ENCODE assay signal across 10 cellular contexts in the genomic region with DNA sequence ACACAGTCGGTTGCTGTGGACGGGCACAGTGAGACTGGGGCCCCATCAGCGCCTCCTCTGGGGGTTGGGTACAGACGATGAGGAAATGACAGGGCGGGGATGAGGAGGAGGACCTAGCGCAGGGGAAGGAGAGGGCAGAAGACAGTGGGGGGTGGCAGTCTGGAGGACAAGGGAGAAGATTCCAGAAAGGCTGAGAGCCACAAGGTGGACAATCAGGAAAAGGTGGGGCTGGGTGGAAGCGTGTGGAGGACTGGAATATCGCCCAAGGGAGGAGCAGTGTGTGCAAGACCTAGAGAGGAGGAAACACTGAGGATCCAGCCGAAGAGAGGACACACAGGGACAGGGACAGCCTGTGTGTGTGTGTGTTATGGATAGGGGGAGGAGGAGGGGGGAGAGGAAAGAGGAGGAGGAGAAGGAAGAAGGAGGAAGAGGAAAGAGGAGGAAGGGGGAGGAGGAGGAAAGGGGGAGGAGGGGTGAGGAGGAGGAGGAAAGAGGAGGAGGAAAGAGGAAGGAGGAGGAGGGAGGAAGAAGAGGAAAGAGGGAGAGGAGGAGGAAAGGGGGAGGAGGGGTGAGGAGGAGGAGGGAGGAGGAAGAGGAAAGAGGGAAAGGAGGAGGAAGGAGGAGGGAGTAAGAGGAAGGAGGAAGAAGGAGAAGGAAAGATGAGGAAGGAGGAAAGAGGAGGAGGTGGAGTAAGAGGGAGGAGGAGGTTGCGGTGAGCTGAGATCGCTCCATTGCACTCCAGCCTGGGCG. TPM values are rescaled to one million over a fixed set of nuclear protein-coding genes. Genes with fewer than 3 reads are reported as not detected.
DNase-seq lines count a peak whose midpoint lies in the region; ATAC-seq, FAIRE-seq and TF ChIP-seq lines count a peak whose summit lies in the region.
"Had no signal": no experiment of that assay in that cellular context is flagged by ENCODE, and none has a peak within 500 bp of the region (broad histone marks: within the 10 kb centered on the region; RNA-seq: fewer than 3 reads in every experiment).

No MANE protein-coding gene starts in this region.

- H3K9me3 Mint-ChIP-seq in type B pancreatic cell (no peaks in the 10 kb centered on the region), endothelial cell (ENCODE audit: unreplicated experiment) (peaks cover 44% of the 10 kb centered on the region)

- TF ChIP-seq POLR2A in GM12892 (IDR thresholded peaks at IDR 0.05; ENCODE audit: low read depth, low read length): no peak

- H3K27ac ChIP-seq in cardiac muscle cell (peak overlapping the region; percentile 81), heart right ventricle (no peak overlapping the region)
- H3K27ac ChIP-seq: esophagus muscularis mucosa had no signal

- intact Hi-C loops in heart right ventricle (cut with DNase I): no loop called here

- FAIRE-seq in GM12892 (lab: Jason Lieb, UNC): no peak

- peak in 1 of 2 donors; percentile 38 for DNase-seq in cardiac muscle cell (ENCODE audit: low read depth in 1 of 2, low spot score in 1 of 2)
- DNase-seq in heart right ventricle: no peak
- DNase-seq in activated T-cell treated with anti-CD3 and anti-CD28 coated beads for 48 hours (ENCODE audit: low read depth): peak; percentile 27
- peak; percentile 60 for DNase-seq in medulla oblongata (ENCODE audit: extremely low spot score)
- no peak for DNase-seq in type B pancreatic cell (ENCODE audit: extremely low spot score, unreplicated experiment)
- DNase-seq in endothelial cell (ENCODE audit: low spot score): no peak
- DNase-seq in GM12892 (ENCODE audit: insufficient read length): no peak
- DNase-seq: NCI-H510A had no signal

- H3K27ac Mint-ChIP-seq in type B pancreatic cell (peak overlapping the region; percentile 8), endothelial cell (ENCODE audit: unreplicated experiment) (no peak overlapping the region)

- H3K4me1 Mint-ChIP-seq in type B pancreatic cell (ENCODE audit: unreplicated experiment) (peaks cover 17% of the 10 kb centered on the region), endothelial cell (ENCODE audit: unreplicated experiment) (no peaks in the 10 kb centered on the region)

- H3K4me1 ChIP-seq in cardiac muscle cell (ENCODE audit: low read depth) (peaks cover 10% of the 10 kb centered on the region), heart right ventricle (peaks cover 0 to 15% (median 0%) of the 10 kb centered on the region in 9 donors)

- peaks cover 74% of the 10 kb centered on the region for H3K27me3 Mint-ChIP-seq in type B pancreatic cell
- peaks cover 28% of the 10 kb centered on the region for H3K27me3 Mint-ChIP-seq in endothelial cell (ENCODE audit: unreplicated experiment)

- peaks cover 6% of the 10 kb centered on the region for H3K36me3 Mint-ChIP-seq in type B pancreatic cell
- H3K36me3 Mint-ChIP-seq in endothelial cell (ENCODE audit: low read depth, unreplicated experiment): peaks cover 34% of the 10 kb centered on the region

- H3K9me3 ChIP-seq in cardiac muscle cell (ENCODE audit: low read depth) (no peaks in the 10 kb centered on the region), heart right ventricle (peaks cover 0 to 9% (median 0%) of the 10 kb centered on the region in 11 donors)
- H3K9me3 ChIP-seq: esophagus muscularis mucosa had no signal

- H3K4me3 Mint-ChIP-seq in type B pancreatic cell: no peak overlapping the region
- H3K4me3 Mint-ChIP-seq in endothelial cell (ENCODE audit: unreplicated experiment): no peak overlapping the region

- WGBS in heart right ventricle, 2 donors: 12 to 18% methylated on average over 9 of the region's 12 CpGs

- ATAC-seq in heart right ventricle (no peak), HG03196 (IDR thresholded peaks at IDR 0.05; ENCODE audit: unreplicated experiment) (no peak)

- H3K36me3 ChIP-seq in cardiac muscle cell (peaks cover 27% of the 10 kb centered on the region), heart right ventricle (peaks cover 0 to 6% (median 0%) of the 10 kb centered on the region in 9 donors)

- peak overlapping the region; percentile 18 for H3K4me3 ChIP-seq in cardiac muscle cell
- no peak overlapping the region for H3K4me3 ChIP-seq in heart right ventricle
- H3K4me3 ChIP-seq: esophagus muscularis mucosa had no signal

- TF ChIP-seq CTCF in cardiac muscle cell (IDR thresholded peaks at IDR 0.05; ENCODE audit: low read depth, low read length) (no peak), heart right ventricle (IDR thresholded peaks at IDR 0.05) (no peak), type B pancreatic cell (conservative IDR thresholded peaks at IDR 0.05) (no peak), endothelial cell (IDR thresholded peaks at IDR 0.05; ENCODE audit: unreplicated experiment) (no peak)

- no peaks in the 10 kb centered on the region for H3K27me3 ChIP-seq in cardiac muscle cell
- H3K27me3 ChIP-seq in heart right ventricle: peaks cover 0 to 3% (median 0%) of the 10 kb centered on the region in 7 donors

RNA-seq across cellular contexts. Expression of a gene that starts 15.8 kb away (rescaled TPM):
- total RNA-seq in cardiac muscle cell (7.7 and 9.4 TPM in 2 replicates), heart right ventricle (1 to 10 TPM; 1.2 to 4.3 (median 2.0) TPM), type B pancreatic cell (ENCODE audit: low replicate concordance) (1.9 and 5.2 TPM in 2 replicates), endothelial cell (ENCODE audit: unreplicated experiment) (not detected)
- polyA plus RNA-seq in cardiac muscle cell (4.8 and 9.3 TPM in 2 replicates), heart right ventricle (1 to 10 TPM; 1.5 to 1.8 TPM)
- polyA plus RNA-seq in GM12892 (2012; ENCODE audit: missing spikeins): 0.70 TPM

RNA-seq across cellular contexts. Expression of a gene that starts 16.2 kb away (rescaled TPM):
- total RNA-seq in cardiac muscle cell (308 and 370 TPM in 2 replicates), heart right ventricle (100 to 1,000 TPM in 3 of 10 donors, 10 to 100 TPM in 7; 73.6 to 152 (median 88.9) TPM), type B pancreatic cell (ENCODE audit: low replicate concordance) (137 and 152 TPM in 2 replicates), endothelial cell (ENCODE audit: unreplicated experiment) (0.21 TPM)
- polyA plus RNA-seq in cardiac muscle cell (280 and 382 TPM in 2 replicates), heart right ventricle (100 to 1,000 TPM in 1 of 2 donors, 10 to 100 TPM in 1; 84.3 to 113 TPM)
- 15.9 TPM for polyA plus RNA-seq in GM12892 (2012; ENCODE audit: missing spikeins)

RNA-seq across cellular contexts. Expression of a gene that starts 18.5 kb away (rescaled TPM):
- total RNA-seq in cardiac muscle cell: 21.4 and 25.4 TPM in 2 replicates
- polyA plus RNA-seq in cardiac muscle cell: 29.5 and 44.8 TPM in 2 replicates
- 10 to 100 TPM; 13.3 to 42.3 (median 25.2) TPM for total RNA-seq in heart right ventricle
- polyA plus RNA-seq in heart right ventricle: 10 to 100 TPM; 64.0 to 69.6 TPM
- 16.2 and 23.2 TPM in 2 replicates for total RNA-seq in type B pancreatic cell (ENCODE audit: low replicate concordance)
- total RNA-seq in endothelial cell (ENCODE audit: unreplicated experiment): 0.46 TPM
- polyA plus RNA-seq in GM12892 (2012; ENCODE audit: missing spikeins): 5.8 TPM

RNA-seq across cellular contexts. Expression of a gene that starts 21.2 kb away (rescaled TPM):
- not detected in 2 replicates for total RNA-seq in cardiac muscle cell
- not detected in 2 replicates for polyA plus RNA-seq in cardiac muscle cell
- not detected for total RNA-seq in heart right ventricle
- not detected for polyA plus RNA-seq in heart right ventricle
- not detected in 2 replicates for total RNA-seq in type B pancreatic cell (ENCODE audit: low replicate concordance)
- not detected for total RNA-seq in endothelial cell (ENCODE audit: unreplicated experiment)
- not detected for polyA plus RNA-seq in GM12892 (2012; ENCODE audit: missing spikeins)

RNA-seq across cellular contexts. Expression of a gene that starts 59.8 kb away (rescaled TPM):
- total RNA-seq in cardiac muscle cell: 0.04 and 0.18 TPM in 2 replicates
- polyA plus RNA-seq in cardiac muscle cell: 0.30 and 0.31 TPM in 2 replicates
- total RNA-seq in heart right ventricle: under 1 TPM in 2 of 10 donors, not detected in 8; 0.13 to 0.35 TPM
- under 1 TPM in 1 of 2 donors, not detected in 1; 0.01 TPM for polyA plus RNA-seq in heart right ventricle
- 0.12 TPM in 1 of 2 replicates, not detected in the other for total RNA-seq in type B pancreatic cell (ENCODE audit: low replicate concordance)
- 0.46 TPM for total RNA-seq in endothelial cell (ENCODE audit: unreplicated experiment)
- 1.2 TPM for polyA plus RNA-seq in GM12892 (2012; ENCODE audit: missing spikeins)
- total RNA-seq: esophagus muscularis mucosa had no signal

Comparison
In these comparisons a context has a peak if more than half of its experiments do, and no peak if none do; other contexts are left out.
1. DNase-seq: peak in activated T-cell treated with anti-CD3 and anti-CD28 coated beads for 48 hours (single experiment) and medulla oblongata (single experiment); none in heart right ventricle (0 of 2), type B pancreatic cell (single experiment), endothelial cell (single experiment) and GM12892 (single experiment).
2. RNA of a gene that starts 16.2 kb away (total RNA-seq): 308 to 370 TPM in cardiac muscle cell, 137 to 152 TPM in type B pancreatic cell and 73.6 to 152 TPM in heart right ventricle; 0.21 TPM in endothelial cell (single experiment); every median in the first group is over 10 times any median in the second.